ENCODE assay signal across 16 cellular contexts in genomic region chr4:70681730-70682129, GRCh38. TPM values are rescaled to one million over a fixed set of nuclear protein-coding genes. Genes with fewer than 3 reads are reported as not detected.
DNase-seq lines count a peak whose midpoint lies in the region; ATAC-seq and TF ChIP-seq lines count a peak whose summit lies in the region.
"Had no signal": no experiment of that assay in that cellular context is flagged by ENCODE, and none has a peak within 500 bp of the region (broad histone marks: within the 10 kb centered on the region; RNA-seq: fewer than 3 reads in every experiment).

No MANE protein-coding gene starts in this region.

- H3K4me2 ChIP-seq in OCI-LY1 (ENCODE audit: low read length): peak overlapping the region; percentile 25; the same call in 1 of the 2 replicates

- peaks cover 4% of the 10 kb centered on the region; the same call in 1 of the 2 replicates for H3K79me2 ChIP-seq in OCI-LY1 (ENCODE audit: insufficient read depth, low read length)

- no peak overlapping the region for H2AFZ ChIP-seq in OCI-LY1 (ENCODE audit: low read length)

- H3K9me3 ChIP-seq in OCI-LY1 (ENCODE audit: low read length): no peaks in the 10 kb centered on the region
- H3K9me3 ChIP-seq: adrenal gland, prostate gland, spleen had no signal

- no peaks in the 10 kb centered on the region for H3K9me2 ChIP-seq in OCI-LY1 (ENCODE audit: low read depth, low read length)

- peak; percentile 46 for ATAC-seq in GM18511 (IDR thresholded peaks at IDR 0.05; ENCODE audit: unreplicated experiment)
- ATAC-seq in GM21390 (IDR thresholded peaks at IDR 0.05; ENCODE audit: unreplicated experiment): peak; percentile 47
- peak; percentile 43 for ATAC-seq in HG03066 (IDR thresholded peaks at IDR 0.05; ENCODE audit: low read depth, unreplicated experiment)
- ATAC-seq: stimulated activated naive CD8-positive, alpha-beta T cell treated with anti-CD3 and anti-CD28 coated beads, Interleukin-15, Interleukin-2, amounts not matched to agents 100 U/mL and 50 U/mL, for 24 hours had no signal

- TF ChIP-seq CTCF in OCI-LY1 (IDR thresholded peaks at IDR 0.05; ENCODE audit: low read length): no peak

- H3F3A ChIP-seq in OCI-LY1 (ENCODE audit: insufficient read depth, low read length): peaks cover 3% of the 10 kb centered on the region; the same call in 1 of the 2 replicates

- H3K27ac ChIP-seq in OCI-LY1 (ENCODE audit: low read depth, low read length, poor library complexity, severe bottlenecking): peak overlapping the region; percentile 96
- H3K27ac ChIP-seq: adrenal gland, prostate gland had no signal

- H3K9ac ChIP-seq in OCI-LY1 (ENCODE audit: low read length): peak overlapping the region; percentile 55

- DNase-seq in NCI-H1048 (lab: John Stamatoyannopoulos, UW) (no peak), amygdala (lab: John Stamatoyannopoulos, UW) (no peak), NCI-H2107 (lab: John Stamatoyannopoulos, UW) (no peak), occipital lobe (lab: John Stamatoyannopoulos, UW) (no peak)
- DNase-seq: activated CD4-positive, alpha-beta memory T cell treated with anti-CD3 and anti-CD28 coated beads for 36 hours; adrenal gland; NCI-H1694 treated with DMSO at 0.1 percent for 48 hours; NCI-H526 treated with DMSO at 0.1 percent for 48 hours; spleen; stimulated activated naive CD8-positive, alpha-beta T cell treated with anti-CD3 and anti-CD28 coated beads, Interleukin-15, Interleukin-2, amounts not matched to agents 100 U/mL and 50 U/mL, for 24 hours had no signal

- H4K20me1 ChIP-seq in OCI-LY1 (ENCODE audit: insufficient read depth, low read length): no peaks in the 10 kb centered on the region

- no peaks in the 10 kb centered on the region for H3K27me3 ChIP-seq in OCI-LY1 (ENCODE audit: insufficient read depth, low read length)
- H3K27me3 ChIP-seq: adrenal gland, spleen had no signal

- H3K4me1 ChIP-seq in OCI-LY1 (ENCODE audit: insufficient read depth, low read length, severe bottlenecking): peaks cover 80% of the 10 kb centered on the region
- H3K4me1 ChIP-seq: adrenal gland, prostate gland had no signal

- no peak overlapping the region for H3K4me3 ChIP-seq in OCI-LY1 (ENCODE audit: low read depth, low read length, poor library complexity, severe bottlenecking)
- H3K4me3 ChIP-seq: adrenal gland, prostate gland, spleen had no signal

- no peaks in the 10 kb centered on the region for H3K36me3 ChIP-seq in OCI-LY1 (ENCODE audit: insufficient read depth, low read length)
- H3K36me3 ChIP-seq: adrenal gland, prostate gland, spleen had no signal

RNA-seq across cellular contexts. Expression of gene UTP3, which starts 6.6 kb away (rescaled TPM):
- total RNA-seq in occipital lobe: 15.0 TPM

RNA-seq across cellular contexts. Expression of gene JCHAIN, which starts 15.4 kb away (rescaled TPM):
- not detected for total RNA-seq in occipital lobe
- total RNA-seq: activated CD4-positive, alpha-beta memory T cell treated with anti-CD3 and anti-CD28 coated beads for 36 hours; activated T-helper 1 cell treated with anti-CD3 and anti-CD28 coated beads, Interleukin-12 subunit alpha, Interleukin-12 subunit beta, Interleukin-2, Interleukin-4 antibody, amounts not matched to agents 30 ng/mL and 10 ng/mL and 1 ng/mL, durations not matched to agents 14 hours and 24 hours and 36 hours had no signal

RNA-seq across cellular contexts. Expression of gene RUFY3, which starts 40.0 kb away (rescaled TPM):
- 582 TPM for total RNA-seq in occipital lobe

RNA-seq across cellular contexts. Expression of gene ENAM, which starts 53.2 kb away (rescaled TPM):
- total RNA-seq in occipital lobe: not detected
- total RNA-seq: activated CD4-positive, alpha-beta memory T cell treated with anti-CD3 and anti-CD28 coated beads for 36 hours; activated T-helper 1 cell treated with anti-CD3 and anti-CD28 coated beads, Interleukin-12 subunit alpha, Interleukin-12 subunit beta, Interleukin-2, Interleukin-4 antibody, amounts not matched to agents 30 ng/mL and 10 ng/mL and 1 ng/mL, durations not matched to agents 14 hours and 24 hours and 36 hours; adrenal gland had no signal
